20 cellular contexts compared by ENCODE assay signal in the genomic region with DNA sequence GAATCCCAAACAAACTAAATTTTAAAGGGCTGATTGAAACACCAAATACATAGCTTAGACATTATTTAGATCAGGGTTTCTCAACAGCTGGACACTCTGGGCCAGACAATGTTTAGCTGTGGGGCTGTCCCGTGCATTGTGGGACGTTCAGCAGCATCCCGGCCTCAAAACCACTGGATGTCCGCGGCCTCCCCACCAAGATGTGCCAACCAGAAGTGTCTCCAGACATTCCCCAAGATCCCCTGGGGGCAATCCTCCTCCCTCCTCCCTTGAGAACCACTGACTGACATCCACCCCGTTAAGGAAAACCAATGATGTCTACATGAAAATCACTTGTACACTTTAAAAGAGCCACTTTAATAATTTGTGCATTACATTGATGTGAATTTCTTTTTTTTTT. TPM values are rescaled to one million over a fixed set of nuclear protein-coding genes. Genes with fewer than 3 reads are reported as not detected.
A peak's percentile ranks its signal among the peaks of the same experiment; 100 is the strongest.
DNase-seq lines count a peak whose midpoint lies in the region; ATAC-seq and TF ChIP-seq lines count a peak whose summit lies in the region.
"Had no signal": no experiment of that assay in that cellular context is flagged by ENCODE, and none has a peak within 500 bp of the region (broad histone marks: within the 10 kb centered on the region; RNA-seq: fewer than 3 reads in every experiment).

No MANE protein-coding gene starts in this region.

- ATAC-seq in natural killer cell, result no peak
- ATAC-seq in activated CD4-positive, alpha-beta T cell treated with anti-CD3 and anti-CD28 coated beads for 36 hours, result no peak
- ATAC-seq: CD8-positive, alpha-beta T cell had no signal

- H3K36me3 Mint-ChIP-seq in natural killer cell, result no peaks in the 10 kb centered on the region
- peaks cover 6% of the 10 kb centered on the region for H3K36me3 Mint-ChIP-seq in activated CD4-positive, alpha-beta T cell treated with anti-CD3 and anti-CD28 coated beads for 36 hours (ENCODE audit: low read depth)

- no peaks in the 10 kb centered on the region for H3K9me3 Mint-ChIP-seq in natural killer cell
- no peaks in the 10 kb centered on the region for H3K9me3 Mint-ChIP-seq in activated CD4-positive, alpha-beta T cell treated with anti-CD3 and anti-CD28 coated beads for 36 hours (ENCODE audit: low read depth)
- H3K9me3 Mint-ChIP-seq: CD8-positive, alpha-beta T cell had no signal

- in situ Hi-C loops in brain microvascular endothelial cell (cut with HindIII; ENCODE audit: low pct_ligation_motif_present, low sequenced_read_pairs), result no loop called here

- CTCF ChIA-PET in OCI-LY7 (lab: Charles Lee; ENCODE audit: unreplicated experiment), result interaction anchor here (0.8 to 4.5 kb wide), 8 partner anchors 34 to 170 kb away, joined by 3 to 53 read pairs (median 4); no protein-coding TSS in a partner anchor
- CTCF ChIA-PET in activated CD4-positive, alpha-beta T cell treated with anti-CD3 and anti-CD28 coated beads for 36 hours (lab: Charles Lee), result interaction anchor here (0.8 to 8.0 kb wide), 14 partner anchors 13 to 158 kb away, joined by 3 to 221 read pairs (median 4); partner anchors contain the start of genes LZIC and NMNAT1

- H3K4me1 ChIP-seq in OCI-LY7 (ENCODE audit: insufficient read depth, low read length, poor library complexity, severe bottlenecking), result peaks cover 70% of the 10 kb centered on the region
- peaks cover 4% of the 10 kb centered on the region for H3K4me1 ChIP-seq in osteoblast (ENCODE audit: insufficient read depth, low read length)
- H3K4me1 ChIP-seq: SJCRH30 had no signal

- H3K27me3 Mint-ChIP-seq in natural killer cell (ENCODE audit: low read depth in 2 of 2), result no peaks in the 10 kb centered on the region
- no peaks in the 10 kb centered on the region for H3K27me3 Mint-ChIP-seq in activated CD4-positive, alpha-beta T cell treated with anti-CD3 and anti-CD28 coated beads for 36 hours

- no TSS peak for BruUV-seq in OCI-LY7 (replicated peaks; lab: Mats Ljungman, UMichigan)

- peak overlapping the region; percentile 83 for H3K4me2 ChIP-seq in OCI-LY7 (ENCODE audit: low read length)
- H3K4me2 ChIP-seq in osteoblast (ENCODE audit: insufficient read depth, low read length), result no peak overlapping the region

- H3K79me2 ChIP-seq in OCI-LY7 (ENCODE audit: insufficient read depth, low read depth, low read length) (peaks cover 92% of the 10 kb centered on the region), osteoblast (ENCODE audit: insufficient read depth, low read length) (peaks cover 54% of the 10 kb centered on the region)

- H3K27me3 ChIP-seq in osteoblast (ENCODE audit: insufficient read depth, low read length), result no peaks in the 10 kb centered on the region
- no peaks in the 10 kb centered on the region for H3K27me3 ChIP-seq in brain microvascular endothelial cell (replicated peaks)
- H3K27me3 ChIP-seq: SJCRH30 had no signal

- H3K27ac Mint-ChIP-seq in natural killer cell, result no peak overlapping the region
- no peak overlapping the region for H3K27ac Mint-ChIP-seq in activated CD4-positive, alpha-beta T cell treated with anti-CD3 and anti-CD28 coated beads for 36 hours
- H3K27ac Mint-ChIP-seq: CD8-positive, alpha-beta T cell had no signal

- H3K9me3 ChIP-seq in OCI-LY7 (ENCODE audit: low read length) (no peaks in the 10 kb centered on the region), osteoblast (ENCODE audit: low read depth, low read length) (no peaks in the 10 kb centered on the region)
- H3K9me3 ChIP-seq: SJCRH30 had no signal

- no peak overlapping the region for H2AFZ ChIP-seq in OCI-LY7 (ENCODE audit: low read length)
- no peak overlapping the region for H2AFZ ChIP-seq in osteoblast (ENCODE audit: low read length)

- TF ChIP-seq CTCF in OCI-LY7 (conservative IDR thresholded peaks at IDR 0.05; ENCODE audit: low read length), result no peak
- TF ChIP-seq CTCF in osteoblast (IDR thresholded peaks at IDR 0.05; ENCODE audit: extremely low read depth, low read depth, low read length), result no peak
- no peak for TF ChIP-seq CTCF in brain microvascular endothelial cell (IDR thresholded peaks at IDR 0.05; ENCODE audit: low read depth, low read length, missing control alignments)
- TF ChIP-seq CTCF in natural killer cell (IDR thresholded peaks at IDR 0.05), result no peak

- H3K4me3 Mint-ChIP-seq in natural killer cell, result no peak overlapping the region
- H3K4me3 Mint-ChIP-seq in activated CD4-positive, alpha-beta T cell treated with anti-CD3 and anti-CD28 coated beads for 36 hours, result no peak overlapping the region
- H3K4me3 Mint-ChIP-seq: CD8-positive, alpha-beta T cell had no signal

- peaks cover 12 to 23% of the 10 kb centered on the region in 2 donors for H3K4me1 Mint-ChIP-seq in natural killer cell
- H3K4me1 Mint-ChIP-seq in activated CD4-positive, alpha-beta T cell treated with anti-CD3 and anti-CD28 coated beads for 36 hours, result peaks cover 37% of the 10 kb centered on the region

- intact Hi-C loops in OCI-LY7 (cut with micrococcal nuclease; ENCODE audit: unreplicated experiment), result loop anchor here (2.0 kb wide), 2 partner anchors 157 to 159 kb away; partner anchors contain the start of genes LZIC and NMNAT1
- intact Hi-C loops in natural killer cell (cut with micrococcal nuclease), result no loop called here
- intact Hi-C loops in activated CD4-positive, alpha-beta T cell treated with anti-CD3 and anti-CD28 coated beads for 36 hours (cut with DNase I, micrococcal nuclease), result loop anchor here (2.0 kb wide), 1 partner anchor 159 kb away; no protein-coding TSS in a partner anchor

- H3K27ac ChIP-seq in OCI-LY7 (ENCODE audit: low read depth, low read length, poor library complexity, severe bottlenecking) (peak overlapping the region; percentile 97), osteoblast (ENCODE audit: low read depth, low read length) (peak overlapping the region; percentile 17), brain microvascular endothelial cell (no peak overlapping the region)
- H3K27ac ChIP-seq: SJCRH30 had no signal

- H3K36me3 ChIP-seq in OCI-LY7 (ENCODE audit: insufficient read depth, low read length), result peaks cover 14% of the 10 kb centered on the region
- H3K36me3 ChIP-seq in osteoblast (ENCODE audit: insufficient read depth, low read length), result no peaks in the 10 kb centered on the region
- no peaks in the 10 kb centered on the region for H3K36me3 ChIP-seq in brain microvascular endothelial cell (replicated peaks)
- H3K36me3 ChIP-seq: SJCRH30 had no signal

- POLR2A ChIA-PET in OCI-LY7 (lab: Charles Lee), result interaction anchor here (0.6 to 8.5 kb wide), 9 partner anchors 35 to 252 kb away, joined by 6 to 141 read pairs (median 15); no protein-coding TSS in a partner anchor
- POLR2A ChIA-PET in activated CD4-positive, alpha-beta T cell treated with anti-CD3 and anti-CD28 coated beads for 36 hours (lab: Charles Lee), result no interaction called here

- no peaks in the 10 kb centered on the region for H3K9me2 ChIP-seq in OCI-LY7 (ENCODE audit: insufficient read depth, low read length)

- H4K20me1 ChIP-seq in OCI-LY7 (ENCODE audit: insufficient read depth, low read length) (no peaks in the 10 kb centered on the region), osteoblast (ENCODE audit: insufficient read depth, low read length) (peaks cover 45% of the 10 kb centered on the region)

- peak; percentile 41 for DNase-seq in EH (ENCODE audit: low read depth)
- DNase-seq in OCI-LY7 (ENCODE audit: low spot score), result no peak
- peak; percentile 70 for DNase-seq in fibroblast of gingiva (ENCODE audit: low read depth)
- DNase-seq in osteoblast (ENCODE audit: insufficient read length, low spot score, missing footprints), result peak; percentile 49
- no peak for DNase-seq in brain microvascular endothelial cell
- DNase-seq in natural killer cell, result no peak
- DNase-seq in NCI-H146 treated with DMSO at 0.1 percent for 48 hours (lab: John Stamatoyannopoulos, UW; ENCODE audit: unreplicated experiment), result no peak
- no peak for DNase-seq in activated CD4-positive, alpha-beta T cell treated with anti-CD3 and anti-CD28 coated beads for 36 hours
- DNase-seq: ACHN; CD8-positive, alpha-beta T cell; DMS79 treated with DMSO at 0.1 percent for 48 hours; H7; NCI-H1092 treated with DMSO at 0.1 percent for 48 hours; NCI-H187; NCI-H2171; NCI-H446 treated with DMSO at 0.1 percent for 48 hours; NCI-H748 treated with DMSO at 0.1 percent for 48 hours; SJCRH30; SW 1271 had no signal

- H3K4me3 ChIP-seq in OCI-LY7 (ENCODE audit: low read depth, low read length, poor library complexity, severe bottlenecking), result peak overlapping the region; percentile 63
- no peak overlapping the region for H3K4me3 ChIP-seq in osteoblast (ENCODE audit: insufficient read depth, low read length)
- no peak overlapping the region for H3K4me3 ChIP-seq in brain microvascular endothelial cell (ENCODE audit: low read depth, low read length)
- H3K4me3 ChIP-seq: K562, SJCRH30 had no signal

RNA-seq across cellular contexts. Expression of gene CLSTN1, which starts 38.4 kb away (rescaled TPM):
- total RNA-seq in OCI-LY7 (2014; rRNA removed; shearing (Covaris generic)), result 49.4 and 58.6 TPM in 2 replicates
- total RNA-seq in OCI-LY7 (2022) (124 and 141 TPM in 2 replicates), osteoblast (110 and 140 TPM in 2 replicates), natural killer cell (100 to 1,000 TPM in 1 of 3 donors, 10 to 100 TPM in 2; 83.1 to 114 (median 94.5) TPM)
- total RNA-seq in activated CD4-positive, alpha-beta T cell treated with anti-CD3 and anti-CD28 coated beads for 36 hours, result 10 to 100 TPM; 34.9 to 36.7 TPM

Comparison
In these comparisons a context has a peak if more than half of its experiments do, and no peak if none do; other contexts are left out.
1. DNase-seq: peak in EH (single experiment), fibroblast of gingiva (single experiment) and osteoblast (single experiment); none in OCI-LY7 (single experiment), brain microvascular endothelial cell (single experiment), natural killer cell (single experiment), NCI-H146 treated with DMSO at 0.1 percent for 48 hours (single experiment) and activated CD4-positive, alpha-beta T cell treated with anti-CD3 and anti-CD28 coated beads for 36 hours (single experiment).